In the genomic region with DNA sequence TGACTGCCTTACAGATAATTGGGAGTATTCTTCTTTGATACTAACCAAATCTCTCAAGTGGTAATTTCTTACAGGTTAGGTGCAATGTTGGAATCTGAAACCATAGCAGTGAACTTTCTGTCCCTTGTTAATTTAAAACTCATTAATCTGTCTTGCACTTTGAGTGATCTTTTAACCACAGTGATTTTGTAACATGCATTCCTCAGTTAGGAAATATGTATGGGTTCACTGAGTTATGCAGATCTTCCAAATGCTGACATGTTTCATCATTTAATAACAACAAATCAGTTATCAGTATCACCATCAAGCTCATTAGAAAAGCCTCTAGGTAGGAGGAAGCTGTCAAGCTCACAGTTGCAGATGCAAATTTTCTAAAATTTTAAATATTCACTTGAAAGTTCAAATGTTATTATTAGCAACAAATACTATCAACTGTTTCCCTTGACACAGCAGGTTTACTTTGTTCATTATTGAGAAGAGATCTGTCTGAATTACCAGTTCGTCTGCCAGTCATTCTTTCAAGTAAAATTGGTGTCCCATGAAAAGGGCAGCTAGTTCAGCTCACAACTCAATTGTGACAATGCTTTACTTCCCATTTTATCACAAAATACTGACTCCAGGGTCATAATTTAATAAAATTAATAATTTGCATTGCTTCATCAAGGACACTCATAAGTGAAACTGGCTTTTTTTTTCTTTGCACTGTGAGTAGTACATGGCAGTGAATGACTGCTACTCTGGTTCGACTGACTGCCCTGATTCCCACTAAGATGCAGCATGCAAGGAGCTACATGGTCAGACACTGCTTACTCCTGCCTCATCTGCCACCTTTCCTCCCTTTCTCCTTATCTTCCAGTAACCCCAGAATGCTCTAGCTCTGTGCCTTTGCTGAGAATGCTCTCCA, we compare ENCODE assay signal across 1 cellular context.
TF ChIP-seq lines count a peak whose summit lies in the region.

No MANE protein-coding gene starts in this region.

TF ChIP-seq in A549, 52 proteins besides CTCF, POLR2A, EP300 and RAD21 (continued from another document):
- TF ChIP-seq, protein P1, sequence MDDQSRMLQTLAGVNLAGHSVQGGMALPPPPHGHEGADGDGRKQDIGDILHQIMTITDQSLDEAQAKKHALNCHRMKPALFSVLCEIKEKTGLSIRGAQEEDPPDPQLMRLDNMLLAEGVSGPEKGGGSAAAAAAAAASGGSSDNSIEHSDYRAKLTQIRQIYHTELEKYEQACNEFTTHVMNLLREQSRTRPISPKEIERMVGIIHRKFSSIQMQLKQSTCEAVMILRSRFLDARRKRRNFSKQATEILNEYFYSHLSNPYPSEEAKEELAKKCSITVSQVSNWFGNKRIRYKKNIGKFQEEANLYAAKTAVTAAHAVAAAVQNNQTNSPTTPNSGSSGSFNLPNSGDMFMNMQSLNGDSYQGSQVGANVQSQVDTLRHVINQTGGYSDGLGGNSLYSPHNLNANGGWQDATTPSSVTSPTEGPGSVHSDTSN (IDR thresholded peaks at IDR 0.05): no peak
- no peak for TF ChIP-seq ZFP36 (IDR thresholded peaks at IDR 0.05; ENCODE audit: borderline replicate concordance, partially characterized antibody)
- no peak for TF ChIP-seq ZC3H11A (IDR thresholded peaks at IDR 0.05)
- no peak for TF ChIP-seq CEBPB (IDR thresholded peaks at IDR 0.05)
